Comparison of ENCODE assay signal across 15 cellular contexts in the genomic region with DNA sequence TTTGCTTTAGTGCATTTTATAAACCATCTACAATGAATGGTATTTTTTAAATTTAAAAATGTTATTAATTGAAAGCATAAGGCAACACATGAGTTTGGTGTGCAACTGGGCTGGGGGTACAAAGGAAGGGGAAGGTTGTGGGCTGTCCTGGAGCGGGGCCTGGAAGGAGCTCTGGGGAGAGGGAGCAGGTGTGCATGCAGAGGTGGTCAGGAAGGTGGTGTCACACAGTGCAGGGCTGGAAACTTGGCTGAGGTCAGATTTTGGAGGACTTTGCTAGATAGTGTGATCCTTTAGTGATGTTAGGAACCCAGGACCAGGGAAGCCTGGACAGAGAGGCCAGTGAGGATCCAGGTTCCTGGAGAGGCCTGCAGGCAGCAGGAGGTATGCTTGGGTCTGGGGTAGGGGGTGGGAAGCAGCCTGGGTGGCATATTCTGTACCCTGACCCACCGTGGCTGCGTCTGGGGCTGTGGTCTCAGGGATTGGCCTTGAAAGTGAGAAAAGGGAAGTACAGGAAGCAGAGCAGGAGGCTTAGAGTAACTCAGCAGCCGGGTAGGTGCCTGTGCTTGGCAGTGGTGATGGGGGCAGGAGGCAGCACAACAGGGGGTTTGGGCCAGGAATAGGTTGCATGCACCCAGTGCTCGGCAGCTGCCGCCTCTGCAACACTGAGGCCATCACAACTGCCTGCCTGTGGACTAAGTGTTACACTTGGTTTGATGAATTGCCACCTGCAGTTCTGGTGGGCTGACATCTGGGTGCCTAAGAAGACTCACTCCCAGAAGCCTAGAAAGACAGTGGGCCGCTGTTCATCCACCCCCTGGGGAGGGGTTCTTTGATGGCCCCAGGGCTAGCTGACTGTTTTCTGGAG. TPM values are rescaled to one million over a fixed set of nuclear protein-coding genes. Genes with fewer than 3 reads are reported as not detected.
"Had no signal": no experiment of that assay in that cellular context is flagged by ENCODE, and none has a peak within 500 bp of the region (broad histone marks: within the 10 kb centered on the region; RNA-seq: fewer than 3 reads in every experiment).

No MANE protein-coding gene starts in this region.

- DNase-seq: activated CD4-positive, alpha-beta T cell treated with anti-CD3 and anti-CD28 coated beads for 48 hours; effector memory CD8-positive, alpha-beta T cell; naive thymus-derived CD8-positive, alpha-beta T cell; stimulated activated CD4-positive, alpha-beta T cell treated with anti-CD3 and anti-CD28 coated beads, Interleukin-2, amount 100 ng/mL, for 24 hours; stimulated activated naive CD4-positive, alpha-beta T cell treated with Interleukin-2 at 50 U/mL for 16 hours; T-helper 9 cell; WERI-Rb-1 had no signal

- H3K4me1 Mint-ChIP-seq: activated naive CD4-positive, alpha-beta T cell treated with anti-CD3 and anti-CD28 coated beads, Interleukin-2, amount 50 U/mL, for 24 hours had no signal

- H3K36me3 Mint-ChIP-seq: activated naive CD4-positive, alpha-beta T cell treated with anti-CD3 and anti-CD28 coated beads, Interleukin-2, amount 50 U/mL, for 24 hours; naive thymus-derived CD8-positive, alpha-beta T cell had no signal

- H3K9me3 ChIP-seq: prostate gland, thoracic aorta had no signal

- H3K36me3 ChIP-seq: prostate gland, thoracic aorta, WERI-Rb-1 had no signal

- H3K27me3 Mint-ChIP-seq: activated naive CD4-positive, alpha-beta T cell treated with anti-CD3 and anti-CD28 coated beads, Interleukin-2, amount 50 U/mL, for 24 hours; naive thymus-derived CD8-positive, alpha-beta T cell had no signal

- H3K4me3 Mint-ChIP-seq: activated naive CD4-positive, alpha-beta T cell treated with anti-CD3 and anti-CD28 coated beads, Interleukin-2, amount 50 U/mL, for 24 hours; effector memory CD8-positive, alpha-beta T cell; naive thymus-derived CD8-positive, alpha-beta T cell had no signal

- H3K4me3 ChIP-seq: prostate gland, thoracic aorta had no signal

- H3K4me1 ChIP-seq: prostate gland had no signal

- ATAC-seq: effector memory CD8-positive, alpha-beta T cell; naive thymus-derived CD8-positive, alpha-beta T cell; sciatic nerve had no signal

- H3K9me3 Mint-ChIP-seq: activated naive CD4-positive, alpha-beta T cell treated with anti-CD3 and anti-CD28 coated beads, Interleukin-2, amount 50 U/mL, for 24 hours; activated T-helper 2 cell treated with anti-CD3 and anti-CD28 coated beads, Interferon-gamma antibody, Interleukin-2, Interleukin-4, amounts not matched to agents 10 μg/mL and 5 μg/mL and 100 μg/mL, durations not matched to agents 14 hours and 24 hours and 36 hours; effector memory CD8-positive, alpha-beta T cell; naive thymus-derived CD8-positive, alpha-beta T cell had no signal

- H3K27ac Mint-ChIP-seq: activated naive CD4-positive, alpha-beta T cell treated with anti-CD3 and anti-CD28 coated beads, Interleukin-2, amount 50 U/mL, for 24 hours; activated T-helper 2 cell treated with anti-CD3 and anti-CD28 coated beads, Interferon-gamma antibody, Interleukin-2, Interleukin-4, amounts not matched to agents 10 μg/mL and 5 μg/mL and 100 μg/mL, durations not matched to agents 14 hours and 24 hours and 36 hours; effector memory CD8-positive, alpha-beta T cell; naive thymus-derived CD8-positive, alpha-beta T cell had no signal

RNA-seq across cellular contexts. Expression of gene KY, which starts 33.0 kb away (rescaled TPM):
- total RNA-seq: activated CD8-positive, alpha-beta memory T cell treated with anti-CD3 and anti-CD28 coated beads for 36 hours; activated T-helper 2 cell treated with anti-CD3 and anti-CD28 coated beads, Interferon-gamma antibody, Interleukin-2, Interleukin-4, amounts not matched to agents 10 μg/mL and 5 μg/mL and 100 μg/mL, durations not matched to agents 14 hours and 24 hours and 36 hours; epithelial cell of proximal tubule; lung microvascular endothelial cell; naive thymus-derived CD8-positive, alpha-beta T cell had no signal
